ENCODE assay signal across 13 cellular contexts in genomic region chr2:27860111-27860510, GRCh38. TPM values are rescaled to one million over a fixed set of nuclear protein-coding genes. Genes with fewer than 3 reads are reported as not detected.
DNase-seq lines count a peak whose midpoint lies in the region; ATAC-seq and TF ChIP-seq lines count a peak whose summit lies in the region.
"Had no signal": no experiment of that assay in that cellular context is flagged by ENCODE, and none has a peak within 500 bp of the region (broad histone marks: within the 10 kb centered on the region; RNA-seq: fewer than 3 reads in every experiment).

No MANE protein-coding gene starts in this region.

- H4K20me1 ChIP-seq in PC-3 (ENCODE audit: low read length) = no peaks in the 10 kb centered on the region

- H3K4me3 Mint-ChIP-seq in stimulated activated effector memory CD8-positive, alpha-beta T cell treated with anti-CD3 and anti-CD28 coated beads, Interleukin-12 subunit alpha, Interleukin-12 subunit beta, amount 100 ng/mL, for 72 hours = peak overlapping the region; percentile 26
- no peak overlapping the region for H3K4me3 Mint-ChIP-seq in activated CD4-positive, alpha-beta T cell treated with anti-CD3 and anti-CD28 coated beads, Interleukin-2, amount 10 ng/mL, durations not matched to agents 7 days and 5 days
- H3K4me3 Mint-ChIP-seq: CD4-positive, CD25-positive, alpha-beta regulatory T cell had no signal

- H3K9me3 ChIP-seq in PC-3 (ENCODE audit: low read length) = no peaks in the 10 kb centered on the region
- H3K9me3 ChIP-seq: vagina had no signal

- POLR2A ChIA-PET in PC-3 (lab: Charles Lee; ENCODE audit: unreplicated experiment) = no interaction called here
- POLR2A ChIA-PET in activated CD4-positive, alpha-beta T cell treated with anti-CD3 and anti-CD28 coated beads, Interleukin-2, amount 10 ng/mL, durations not matched to agents 7 days and 5 days (lab: Charles Lee) = no interaction called here

- peak; percentile 39 to 93 for ATAC-seq in activated naive CD4-positive, alpha-beta T cell treated with anti-CD3 and anti-CD28 coated beads, Interleukin-2, amount 50 U/mL, for 72 hours
- ATAC-seq in PC-3 (peak; percentile 68), GM18909 (IDR thresholded peaks at IDR 0.05; ENCODE audit: poor library complexity, unreplicated experiment) (no peak)
- ATAC-seq in stimulated activated effector memory CD8-positive, alpha-beta T cell treated with anti-CD3 and anti-CD28 coated beads, Interleukin-12 subunit alpha, Interleukin-12 subunit beta, amount 100 ng/mL, for 72 hours = peak; percentile 86
- ATAC-seq: HepG2 had no signal

- BruUV-seq in PC-3 (replicated peaks; lab: Mats Ljungman, UMichigan) = no TSS peak

- H3K4me2 ChIP-seq in PC-3 (ENCODE audit: low read length) = no peak overlapping the region

- H3K27ac Mint-ChIP-seq in activated naive CD4-positive, alpha-beta T cell treated with anti-CD3 and anti-CD28 coated beads, Interleukin-2, amount 50 U/mL, for 72 hours = peak overlapping the region in 1 of 2 donors; percentile 45
- peak overlapping the region; percentile 91 for H3K27ac Mint-ChIP-seq in stimulated activated effector memory CD8-positive, alpha-beta T cell treated with anti-CD3 and anti-CD28 coated beads, Interleukin-12 subunit alpha, Interleukin-12 subunit beta, amount 100 ng/mL, for 72 hours
- H3K27ac Mint-ChIP-seq in activated CD4-positive, alpha-beta T cell treated with anti-CD3 and anti-CD28 coated beads, Interleukin-2, amount 10 ng/mL, durations not matched to agents 7 days and 5 days = no peak overlapping the region
- H3K27ac Mint-ChIP-seq: CD4-positive, CD25-positive, alpha-beta regulatory T cell had no signal

- peaks cover 1% of the 10 kb centered on the region for H3K27me3 Mint-ChIP-seq in activated CD4-positive, alpha-beta T cell treated with anti-CD3 and anti-CD28 coated beads, Interleukin-2, amount 10 ng/mL, durations not matched to agents 7 days and 5 days
- H3K27me3 Mint-ChIP-seq: CD4-positive, CD25-positive, alpha-beta regulatory T cell had no signal

- no peaks in the 10 kb centered on the region for H3K79me2 ChIP-seq in PC-3 (ENCODE audit: low read length)

- no peak for TF ChIP-seq CTCF in PC-3 (conservative IDR thresholded peaks at IDR 0.05; ENCODE audit: low read depth, low read length)
- TF ChIP-seq CTCF in epithelial cell of proximal tubule (conservative IDR thresholded peaks at IDR 0.05; ENCODE audit: low read depth, low read length) = no peak

- no peak overlapping the region for H3K4me3 ChIP-seq in PC-3 (ENCODE audit: low read length)
- no peak overlapping the region for H3K4me3 ChIP-seq in epithelial cell of proximal tubule (ENCODE audit: low read depth, low read length)
- H3K4me3 ChIP-seq: vagina had no signal

- no peak for DNase-seq in activated naive CD4-positive, alpha-beta T cell treated with anti-CD3 and anti-CD28 coated beads, Interleukin-2, amount 50 U/mL, for 72 hours (ENCODE audit: low spot score in 2 of 2)
- no peak for DNase-seq in activated naive CD4-positive, alpha-beta T cell (lab: John Stamatoyannopoulos, UW)
- DNase-seq in PC-3 (peak; percentile 69), epithelial cell of proximal tubule (ENCODE audit: low read depth) (peak; percentile 74), NCI-H345 treated with DMSO at 0.1 percent for 48 hours (lab: John Stamatoyannopoulos, UW; ENCODE audit: unreplicated experiment) (no peak)
- no peak for DNase-seq in stimulated activated effector memory CD8-positive, alpha-beta T cell treated with anti-CD3 and anti-CD28 coated beads, Interleukin-12 subunit alpha, Interleukin-12 subunit beta, amount 100 ng/mL, for 72 hours (ENCODE audit: low spot score in 2 of 2)
- DNase-seq in activated CD4-positive, alpha-beta T cell treated with anti-CD3 and anti-CD28 coated beads, Interleukin-2, amount 10 ng/mL, durations not matched to agents 7 days and 5 days = no peak
- DNase-seq: CD4-positive, CD25-positive, alpha-beta regulatory T cell; GOT3; kidney had no signal

- H2AFZ ChIP-seq in PC-3 (ENCODE audit: low read length) = no peak overlapping the region

- H3K9ac ChIP-seq in PC-3 (ENCODE audit: low read length) = no peak overlapping the region

- H3K27me3 ChIP-seq in PC-3 (ENCODE audit: low read length) = no peaks in the 10 kb centered on the region
- H3K27me3 ChIP-seq: vagina had no signal

- H3K9me3 Mint-ChIP-seq in activated naive CD4-positive, alpha-beta T cell treated with anti-CD3 and anti-CD28 coated beads, Interleukin-2, amount 50 U/mL, for 72 hours = peaks cover 0 to 8% of the 10 kb centered on the region in 2 donors
- H3K9me3 Mint-ChIP-seq in stimulated activated effector memory CD8-positive, alpha-beta T cell treated with anti-CD3 and anti-CD28 coated beads, Interleukin-12 subunit alpha, Interleukin-12 subunit beta, amount 100 ng/mL, for 72 hours = no peaks in the 10 kb centered on the region
- H3K9me3 Mint-ChIP-seq in activated CD4-positive, alpha-beta T cell treated with anti-CD3 and anti-CD28 coated beads, Interleukin-2, amount 10 ng/mL, durations not matched to agents 7 days and 5 days = peaks cover 15% of the 10 kb centered on the region

- no peaks in the 10 kb centered on the region for H3F3A ChIP-seq in PC-3 (ENCODE audit: low read length, unreplicated experiment)

- H3K36me3 ChIP-seq in PC-3 (ENCODE audit: low read depth, low read length) = no peaks in the 10 kb centered on the region
- H3K36me3 ChIP-seq: vagina had no signal

- peaks cover 59% of the 10 kb centered on the region for H3K4me1 Mint-ChIP-seq in stimulated activated effector memory CD8-positive, alpha-beta T cell treated with anti-CD3 and anti-CD28 coated beads, Interleukin-12 subunit alpha, Interleukin-12 subunit beta, amount 100 ng/mL, for 72 hours
- H3K4me1 Mint-ChIP-seq in activated CD4-positive, alpha-beta T cell treated with anti-CD3 and anti-CD28 coated beads, Interleukin-2, amount 10 ng/mL, durations not matched to agents 7 days and 5 days = peaks cover 6% of the 10 kb centered on the region

- intact Hi-C loops in PC-3 (cut with micrococcal nuclease) = no loop called here

- CTCF ChIA-PET in PC-3 (lab: Charles Lee) = no interaction called here
- CTCF ChIA-PET in activated CD4-positive, alpha-beta T cell treated with anti-CD3 and anti-CD28 coated beads, Interleukin-2, amount 10 ng/mL, durations not matched to agents 7 days and 5 days (lab: Charles Lee) = interaction anchor here (1.1 to 2.2 kb wide), 2 partner anchors 8 to 12 kb away, joined by 4 to 7 read pairs; no protein-coding TSS in a partner anchor

- H3K27ac ChIP-seq in PC-3 (ENCODE audit: low read length) = 0 out of 2 replicates have a peak overlapping the region, but pooled peaks have one; percentile 23
- H3K27ac ChIP-seq: vagina had no signal

- no peaks in the 10 kb centered on the region for H3K9me2 ChIP-seq in PC-3 (replicated peaks; ENCODE audit: low read length)

- H3K36me3 Mint-ChIP-seq in activated naive CD4-positive, alpha-beta T cell treated with anti-CD3 and anti-CD28 coated beads, Interleukin-2, amount 50 U/mL, for 72 hours = peaks cover 0 to 27% of the 10 kb centered on the region in 2 donors
- H3K36me3 Mint-ChIP-seq in stimulated activated effector memory CD8-positive, alpha-beta T cell treated with anti-CD3 and anti-CD28 coated beads, Interleukin-12 subunit alpha, Interleukin-12 subunit beta, amount 100 ng/mL, for 72 hours = peaks cover 9% of the 10 kb centered on the region
- peaks cover 10% of the 10 kb centered on the region for H3K36me3 Mint-ChIP-seq in activated CD4-positive, alpha-beta T cell treated with anti-CD3 and anti-CD28 coated beads, Interleukin-2, amount 10 ng/mL, durations not matched to agents 7 days and 5 days (ENCODE audit: low read depth)

- peaks cover 45% of the 10 kb centered on the region for H3K4me1 ChIP-seq in PC-3 (ENCODE audit: insufficient read depth, low read length)
- H3K4me1 ChIP-seq: vagina had no signal

RNA-seq across cellular contexts. Expression of gene RBKS, which starts 30.1 kb away (rescaled TPM):
- total RNA-seq in activated naive CD4-positive, alpha-beta T cell treated with anti-CD3 and anti-CD28 coated beads, Interleukin-2, amount 50 U/mL, for 72 hours = 10 to 100 TPM in 1 of 2 donors, 1 to 10 TPM in 1; 1.5 to 12.1 TPM
- total RNA-seq in PC-3 (2014; rRNA removed) = 1.8 and 2.6 TPM in 2 replicates
- total RNA-seq in epithelial cell of proximal tubule = 2.7 and 6.2 TPM in 2 replicates
- 1 to 10 TPM; 1.2 TPM for total RNA-seq in activated CD4-positive, alpha-beta T cell treated with anti-CD3 and anti-CD28 coated beads, Interleukin-2, amount 10 ng/mL, durations not matched to agents 7 days and 5 days

RNA-seq across cellular contexts. Expression of gene BABAM2, which starts 30.4 kb away (rescaled TPM):
- total RNA-seq in activated naive CD4-positive, alpha-beta T cell treated with anti-CD3 and anti-CD28 coated beads, Interleukin-2, amount 50 U/mL, for 72 hours = 10 to 100 TPM; 45.2 to 59.8 TPM
- total RNA-seq in PC-3 (2014; rRNA removed) = 16.3 and 17.9 TPM in 2 replicates
- total RNA-seq in epithelial cell of proximal tubule = 23.6 and 24.6 TPM in 2 replicates
- total RNA-seq in activated CD4-positive, alpha-beta T cell treated with anti-CD3 and anti-CD28 coated beads, Interleukin-2, amount 10 ng/mL, durations not matched to agents 7 days and 5 days = 10 to 100 TPM; 41.9 to 49.7 TPM

Comparison
In these comparisons a context has a peak if more than half of its experiments do, and no peak if none do; other contexts are left out.
1. DNase-seq: peak in PC-3 (single experiment) and epithelial cell of proximal tubule (single experiment); none in activated naive CD4-positive, alpha-beta T cell treated with anti-CD3 and anti-CD28 coated beads, Interleukin-2, amount 50 U/mL, for 72 hours (0 of 2), activated naive CD4-positive, alpha-beta T cell (0 of 4), stimulated activated effector memory CD8-positive, alpha-beta T cell treated with anti-CD3 and anti-CD28 coated beads, Interleukin-12 subunit alpha, Interleukin-12 subunit beta, amount 100 ng/mL, for 72 hours (0 of 2), activated CD4-positive, alpha-beta T cell treated with anti-CD3 and anti-CD28 coated beads, Interleukin-2, amount 10 ng/mL, durations not matched to agents 7 days and 5 days (single experiment) and NCI-H345 treated with DMSO at 0.1 percent for 48 hours (single experiment).